8 cellular contexts compared by ENCODE assay signal in the genomic region with DNA sequence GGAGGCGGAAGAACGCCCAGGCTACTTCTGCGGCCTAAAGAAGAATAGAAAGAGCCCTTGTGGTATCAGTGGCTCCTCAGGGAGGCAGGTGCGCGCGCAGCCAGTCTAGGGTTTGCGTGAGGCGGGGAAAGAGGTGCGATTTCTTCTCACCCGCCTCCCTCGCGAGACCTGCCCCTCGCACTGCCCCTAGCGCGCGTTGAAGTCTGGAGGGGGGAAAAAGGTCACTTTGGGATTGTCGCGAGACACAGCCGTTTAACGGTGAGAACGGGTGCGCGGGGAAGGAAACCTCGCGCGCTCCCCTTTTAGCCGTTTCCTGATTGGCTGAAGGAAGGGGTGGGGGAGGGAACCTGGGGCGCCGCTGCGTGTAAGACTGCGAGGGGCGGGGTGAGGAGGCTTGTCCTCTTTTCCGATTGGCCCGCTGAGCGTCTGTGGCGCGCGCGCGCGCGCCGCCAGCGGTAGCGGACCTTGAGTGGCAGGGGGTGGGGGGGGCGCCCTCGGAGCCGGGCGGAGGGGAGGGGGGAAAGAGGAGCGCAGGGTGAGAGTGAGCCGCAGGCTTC. TPM values are rescaled to one million over a fixed set of nuclear protein-coding genes. Genes with fewer than 3 reads are reported as not detected.
DNase-seq lines count a peak whose midpoint lies in the region; ATAC-seq and TF ChIP-seq lines count a peak whose summit lies in the region.

TSS of gene ZFP91 (plus strand) at position 429 of the 557 bp plus-strand sequence. CDS start 219 bp downstream, outside the sequence.

- DNase-seq in GF-D8 (lab: John Stamatoyannopoulos, UW) (peak; percentile 93), HFFc6 (peak; percentile 96), NCI-H1092 treated with DMSO at 0.1 percent for 48 hours (lab: John Stamatoyannopoulos, UW) (peak; percentile 99), germinal center (ENCODE audit: low spot score) (peak; percentile 93)
- peak; percentile 97 for DNase-seq in activated naive CD4-positive, alpha-beta T cell treated with anti-CD3 and anti-CD28 coated beads, Interleukin-2, amount 50 U/mL, for 16 hours

- TF ChIP-seq CTCF in HFFc6 (IDR thresholded peaks at IDR 0.05) (no peak), neutrophil (IDR thresholded peaks at IDR 0.05) (no peak), subcutaneous adipose tissue (IDR thresholded peaks at IDR 0.05; ENCODE audit: low read depth) (no peak)

- no peaks in the 10 kb centered on the region for H3K27me3 Mint-ChIP-seq in HFFc6 (ENCODE audit: insufficient read depth)

- peak within 1 kb of the TSS; percentile 98 for H3K27ac ChIP-seq in neutrophil

- no peaks in the 10 kb centered on the region for H3K9me3 ChIP-seq in neutrophil

- peak; percentile 71 for ATAC-seq in SK-N-SH treated with all-trans-retinoic acid at 6 μM for 48 hours

- peaks cover 54 to 58% of the 10 kb centered on the region in 2 experiments for H3K4me1 ChIP-seq in neutrophil (ENCODE audit: control insufficient read depth in 1 of 2, insufficient read depth in 1 of 2, low read depth in 1 of 2, low read length in 1 of 2)

- H3K4me1 Mint-ChIP-seq in HFFc6 (ENCODE audit: low read depth): peaks cover 76% of the 10 kb centered on the region

- H3K27ac Mint-ChIP-seq in HFFc6: peak within 1 kb of the TSS; percentile 100

- H3K36me3 ChIP-seq in neutrophil: no peaks in the 10 kb centered on the region

- H3K36me3 Mint-ChIP-seq in HFFc6 (ENCODE audit: low read depth): peaks cover 22% of the 10 kb centered on the region

- H3K27me3 ChIP-seq in neutrophil: no peaks in the 10 kb centered on the region

- peak within 1 kb of the TSS; percentile 75 to 99 for H3K4me3 ChIP-seq in neutrophil (ENCODE audit: low read depth in 1 of 2, low read length in 1 of 2)

- H3K4me3 Mint-ChIP-seq in HFFc6: peak within 1 kb of the TSS; percentile 98

- H3K9me3 Mint-ChIP-seq in HFFc6: no peaks in the 10 kb centered on the region

TF ChIP-seq in SK-N-SH treated with all-trans-retinoic acid at 6 μM for 48 hours, 23 proteins besides CTCF, POLR2A, EP300 and RAD21:
- no peak for TF ChIP-seq BACH2 (CRISPR knock-in tag; IDR thresholded peaks at IDR 0.05; ENCODE audit: borderline replicate concordance)
- no peak for TF ChIP-seq CREB5 (CRISPR knock-in tag; IDR thresholded peaks at IDR 0.05; ENCODE audit: low read depth)
- TF ChIP-seq ZFP30 (CRISPR knock-in tag; IDR thresholded peaks at IDR 0.05): no peak
- no peak for TF ChIP-seq RARB (CRISPR knock-in tag; IDR thresholded peaks at IDR 0.05)
- TF ChIP-seq ZFP3 (CRISPR knock-in tag; IDR thresholded peaks at IDR 0.05): no peak
- TF ChIP-seq, protein P1, sequence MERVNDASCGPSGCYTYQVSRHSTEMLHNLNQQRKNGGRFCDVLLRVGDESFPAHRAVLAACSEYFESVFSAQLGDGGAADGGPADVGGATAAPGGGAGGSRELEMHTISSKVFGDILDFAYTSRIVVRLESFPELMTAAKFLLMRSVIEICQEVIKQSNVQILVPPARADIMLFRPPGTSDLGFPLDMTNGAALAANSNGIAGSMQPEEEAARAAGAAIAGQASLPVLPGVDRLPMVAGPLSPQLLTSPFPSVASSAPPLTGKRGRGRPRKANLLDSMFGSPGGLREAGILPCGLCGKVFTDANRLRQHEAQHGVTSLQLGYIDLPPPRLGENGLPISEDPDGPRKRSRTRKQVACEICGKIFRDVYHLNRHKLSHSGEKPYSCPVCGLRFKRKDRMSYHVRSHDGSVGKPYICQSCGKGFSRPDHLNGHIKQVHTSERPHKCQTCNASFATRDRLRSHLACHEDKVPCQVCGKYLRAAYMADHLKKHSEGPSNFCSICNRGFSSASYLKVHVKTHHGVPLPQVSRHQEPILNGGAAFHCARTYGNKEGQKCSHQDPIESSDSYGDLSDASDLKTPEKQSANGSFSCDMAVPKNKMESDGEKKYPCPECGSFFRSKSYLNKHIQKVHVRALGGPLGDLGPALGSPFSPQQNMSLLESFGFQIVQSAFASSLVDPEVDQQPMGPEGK (CRISPR knock-in tag; IDR thresholded peaks at IDR 0.05; ENCODE audit: borderline replicate concordance): no peak
- no peak for TF ChIP-seq ISL1 (CRISPR knock-in tag; IDR thresholded peaks at IDR 0.05)
- TF ChIP-seq ZNF70 (CRISPR knock-in tag; IDR thresholded peaks at IDR 0.05): no peak
- TF ChIP-seq GLIS3 (CRISPR knock-in tag; IDR thresholded peaks at IDR 0.05): no peak
- TF ChIP-seq CSRNP3 (CRISPR knock-in tag; IDR thresholded peaks at IDR 0.05): no peak
- no peak for TF ChIP-seq TCF4 (CRISPR knock-in tag; IDR thresholded peaks at IDR 0.05; ENCODE audit: borderline replicate concordance)
- no peak for TF ChIP-seq ZNF565 (CRISPR knock-in tag; conservative IDR thresholded peaks at IDR 0.05; ENCODE audit: low read depth)
- TF ChIP-seq PPARA (CRISPR knock-in tag; IDR thresholded peaks at IDR 0.05; ENCODE audit: borderline replicate concordance): no peak

RNA-seq across cellular contexts. Expression of gene ZFP91, which starts in this region (rescaled TPM):
- total RNA-seq in HFFc6 (2021; fragmentation: NEBNext Ultra II Directional; extraction: Animal tissue kit (Norgen Biotek cat#: 25700)): 10 to 100 TPM; 51.9 to 69.1 (median 59.4) TPM
- total RNA-seq in subcutaneous adipose tissue: 10 to 100 TPM; 45.7 to 77.1 (median 55.5) TPM

Comparison
In these comparisons a context has a peak if more than half of its experiments do, and no peak if none do; other contexts are left out.
1. Peak in every context shown above with its lines: DNase-seq, ATAC-seq, H3K4me3 ChIP-seq and H3K27ac ChIP-seq.